In the genomic region with DNA sequence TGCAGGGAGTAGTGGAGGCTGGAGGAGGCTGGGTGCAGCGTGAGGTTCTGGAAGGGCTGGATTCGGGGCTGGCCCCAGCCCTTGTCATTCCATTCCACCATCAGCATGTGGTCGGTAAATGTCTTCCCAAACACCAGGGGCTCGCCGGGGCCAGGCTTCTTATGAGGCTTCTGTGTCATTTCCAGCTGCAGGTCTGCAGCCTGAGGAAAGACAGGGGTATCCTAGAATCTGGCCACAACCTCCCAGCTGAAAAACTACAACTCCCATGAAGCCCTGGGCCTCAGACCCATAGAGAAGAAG, we compare ENCODE assay signal across 6 cellular contexts. TPM values are rescaled to one million over a fixed set of nuclear protein-coding genes. Genes with fewer than 3 reads are reported as not detected.
DNase-seq lines count a peak whose midpoint lies in the region; ATAC-seq and TF ChIP-seq lines count a peak whose summit lies in the region.

No MANE protein-coding gene starts in this region.

- ATAC-seq in psoas muscle (no peak), GM21447 (IDR thresholded peaks at IDR 0.05; ENCODE audit: unreplicated experiment) (no peak), GM19351 (IDR thresholded peaks at IDR 0.05; ENCODE audit: unreplicated experiment) (no peak)

- H3K4me1 ChIP-seq in adipocyte (ENCODE audit: control insufficient read depth, insufficient read depth, low read length), result peaks cover 8% of the 10 kb centered on the region
- H3K4me1 ChIP-seq in psoas muscle, result peaks cover 8% of the 10 kb centered on the region

- TF ChIP-seq CTCF in psoas muscle (IDR thresholded peaks at IDR 0.05), result no peak

- H3K9ac ChIP-seq in adipocyte (ENCODE audit: low read length), result no peak overlapping the region

- no peaks in the 10 kb centered on the region for H3K27me3 ChIP-seq in adipocyte (replicated peaks; ENCODE audit: control insufficient read depth, insufficient read depth, low read length)
- H3K27me3 ChIP-seq in psoas muscle (ENCODE audit: insufficient read depth in 3 of 3, low read length in 2 of 3), result no peaks in the 10 kb centered on the region

- H3K36me3 ChIP-seq in adipocyte (ENCODE audit: control insufficient read depth, insufficient read depth, low read length, severe bottlenecking), result no peaks in the 10 kb centered on the region
- peaks cover 2 to 23% of the 10 kb centered on the region in 2 donors for H3K36me3 ChIP-seq in psoas muscle (ENCODE audit: insufficient read depth in 1 of 2, low read depth in 1 of 2)

- intact Hi-C loops in psoas muscle (cut with DNase I), result no loop called here

- peak; percentile 37 for DNase-seq in SIG-M5 treated with dmso at 0.1 percent for 504 hours (lab: John Stamatoyannopoulos, UW; ENCODE audit: unreplicated experiment)
- no peak for DNase-seq in SIG-M5 (lab: John Stamatoyannopoulos, UW)
- DNase-seq in adipocyte (ENCODE audit: low read depth), result peak; percentile 69
- DNase-seq in psoas muscle, result peak in 1 of 2 donors; percentile 48

- H3K27ac ChIP-seq in psoas muscle, result peak overlapping the region; percentile 3

- no peak overlapping the region for H3K4me3 ChIP-seq in adipocyte (ENCODE audit: low read length)
- no peak overlapping the region for H3K4me3 ChIP-seq in psoas muscle

- WGBS in psoas muscle, 3 donors, result 74 to 81% (median 77%) methylated on average over 5 of the region's 5 CpGs

- H3K9me3 ChIP-seq in adipocyte (ENCODE audit: control insufficient read depth, low read length) (no peaks in the 10 kb centered on the region), psoas muscle (no peaks in the 10 kb centered on the region)

RNA-seq across cellular contexts. Expression of gene BCAT2, which starts 4.4 kb away (rescaled TPM):
- 10 to 100 TPM; 24.6 to 48.5 (median 29.9) TPM for total RNA-seq in psoas muscle
- polyA plus RNA-seq in psoas muscle, result 10 to 100 TPM; 14.4 to 22.9 (median 20.0) TPM

RNA-seq across cellular contexts. Expression of gene HSD17B14, which starts 29.8 kb away (rescaled TPM):
- 1 to 10 TPM in 1 of 4 donors, under 1 TPM in 3; 0.61 to 1.2 (median 0.80) TPM for total RNA-seq in psoas muscle
- polyA plus RNA-seq in psoas muscle, result under 1 TPM; 0.15 to 0.66 (median 0.29) TPM

RNA-seq across cellular contexts. Expression of gene FGF21, which starts 51.1 kb away (rescaled TPM):
- total RNA-seq in psoas muscle, result 1 to 10 TPM in 2 of 4 donors, not detected in 2; 1.7 to 6.2 TPM
- under 1 TPM in 2 of 3 donors, not detected in 1; 0.06 to 0.31 TPM for polyA plus RNA-seq in psoas muscle

RNA-seq across cellular contexts. Expression of gene FUT1, which starts 54.0 kb away (rescaled TPM):
- 1 to 10 TPM; 1.6 to 2.3 (median 2.0) TPM for total RNA-seq in psoas muscle
- 1 to 10 TPM; 1.1 to 1.3 (median 1.3) TPM for polyA plus RNA-seq in psoas muscle

RNA-seq across cellular contexts. Expression of gene IZUMO1, which starts 59.8 kb away (rescaled TPM):
- total RNA-seq in psoas muscle, result under 1 TPM in 3 of 4 donors, not detected in 1; 0.26 to 0.76 (median 0.36) TPM
- polyA plus RNA-seq in psoas muscle, result under 1 TPM in 2 of 3 donors, not detected in 1; 0.18 to 0.66 TPM
